Comparison of ENCODE assay signal across 21 cellular contexts in the genomic region with DNA sequence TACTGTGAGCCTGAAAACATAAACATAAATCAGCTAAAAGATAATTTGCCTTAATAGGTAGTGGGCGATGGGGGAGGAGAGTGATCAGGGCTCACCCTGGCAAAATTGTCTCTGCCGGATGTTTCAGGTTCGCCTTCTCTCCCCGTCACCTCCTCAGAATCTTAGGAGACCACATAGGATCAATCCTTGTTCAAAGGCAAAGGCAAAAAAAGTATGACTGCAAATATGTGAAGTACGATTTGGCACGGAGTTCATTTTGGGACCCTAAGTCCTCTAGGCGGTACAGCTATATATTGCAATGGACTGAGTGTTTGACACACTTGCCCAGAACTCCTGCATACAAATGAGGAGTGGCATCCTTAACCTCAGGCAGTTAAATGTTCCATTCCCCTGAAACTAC.
DNase-seq lines count a peak whose midpoint lies in the region; ATAC-seq and TF ChIP-seq lines count a peak whose summit lies in the region.
"Had no signal": no experiment of that assay in that cellular context is flagged by ENCODE, and none has a peak within 500 bp of the region (broad histone marks: within the 10 kb centered on the region; RNA-seq: fewer than 3 reads in every experiment).

No MANE protein-coding gene starts in this region.

- no peak overlapping the region for H3K27ac ChIP-seq in breast epithelium
- H3K27ac ChIP-seq: sigmoid colon, SJSA1 had no signal

- DNase-seq in MCF 10A (ENCODE audit: unreplicated experiment), result no peak
- no peak for DNase-seq in breast epithelium (ENCODE audit: low spot score in 2 of 2)
- DNase-seq in left colon, result no peak
- no peak for DNase-seq in omental fat pad (ENCODE audit: low spot score)
- DNase-seq in NCI-H1105 (lab: John Stamatoyannopoulos, UW), result no peak
- DNase-seq in GM03348 (ENCODE audit: low spot score), result no peak
- DNase-seq in stimulated activated CD4-positive, alpha-beta T cell treated with anti-CD3 and anti-CD28 coated beads, Interleukin-4, amount 100 ng/mL, for 1 hour, result no peak
- DNase-seq in RPMI8226, result no peak
- DNase-seq: activated CD4-positive, CD25-positive, alpha-beta regulatory T cell treated with anti-CD3 and anti-CD28 coated beads, Interleukin-2, amount 50 U/mL, for 72 hours; activated CD8-positive, alpha-beta T cell treated with anti-CD3 and anti-CD28 coated beads for 36 hours; activated naive CD8-positive, alpha-beta T cell treated with anti-CD3 and anti-CD28 coated beads, Interleukin-2, amount 10 ng/mL, durations not matched to agents 7 days and 5 days; CD4-positive, alpha-beta T cell; H7; IMR-90; NCI-H1930; sigmoid colon; stimulated activated naive CD4-positive, alpha-beta T cell; T-helper 1 cell had no signal

- TF ChIP-seq POLR2A in breast epithelium (IDR thresholded peaks at IDR 0.05), result no peak

- ATAC-seq in left colon (peak; percentile 27), omental fat pad (ENCODE audit: low FRiP score) (peak; percentile 54)
- ATAC-seq: activated CD8-positive, alpha-beta T cell treated with anti-CD3 and anti-CD28 coated beads for 36 hours had no signal

- peaks cover 6% of the 10 kb centered on the region for H3K36me3 Mint-ChIP-seq in MCF 10A (ENCODE audit: insufficient read depth, unreplicated experiment)
- H3K36me3 Mint-ChIP-seq: activated naive CD8-positive, alpha-beta T cell treated with anti-CD3 and anti-CD28 coated beads, Interleukin-2, amount 10 ng/mL, durations not matched to agents 7 days and 5 days had no signal

- no peak overlapping the region for H3K4me3 ChIP-seq in breast epithelium
- H3K4me3 ChIP-seq: sigmoid colon, SJSA1 had no signal

- peaks cover 0 to 8% of the 10 kb centered on the region in 2 donors for H3K9me3 ChIP-seq in breast epithelium

- no peaks in the 10 kb centered on the region for H3K27me3 Mint-ChIP-seq in MCF 10A (ENCODE audit: insufficient read depth, unreplicated experiment)
- H3K27me3 Mint-ChIP-seq: activated CD8-positive, alpha-beta T cell treated with anti-CD3 and anti-CD28 coated beads for 36 hours; activated naive CD8-positive, alpha-beta T cell treated with anti-CD3 and anti-CD28 coated beads, Interleukin-2, amount 10 ng/mL, durations not matched to agents 7 days and 5 days; CD4-positive, alpha-beta T cell; central memory CD8-positive, alpha-beta T cell had no signal

- H3K9me3 Mint-ChIP-seq in MCF 10A (ENCODE audit: unreplicated experiment), result peaks cover 14% of the 10 kb centered on the region

- H3K27me3 ChIP-seq in breast epithelium, result no peaks in the 10 kb centered on the region
- H3K27me3 ChIP-seq: sigmoid colon, SJSA1 had no signal

- no peaks in the 10 kb centered on the region for H3K4me1 ChIP-seq in breast epithelium
- H3K4me1 ChIP-seq: sigmoid colon, SJSA1 had no signal

- no TSS peak for BruUV-seq in MCF 10A (replicated peaks; lab: Mats Ljungman, UMichigan)

- peak overlapping the region; percentile 71 for H3K27ac Mint-ChIP-seq in MCF 10A (ENCODE audit: low read depth, unreplicated experiment)
- H3K27ac Mint-ChIP-seq: activated CD8-positive, alpha-beta T cell treated with anti-CD3 and anti-CD28 coated beads for 36 hours; activated naive CD8-positive, alpha-beta T cell treated with anti-CD3 and anti-CD28 coated beads, Interleukin-2, amount 10 ng/mL, durations not matched to agents 7 days and 5 days; CD4-positive, alpha-beta T cell had no signal

- POLR2A ChIA-PET in MCF 10A (lab: Yijun Ruan, JAX), result interaction anchor here (1.2 to 1.6 kb wide), 2 partner anchors 17 to 75 kb away, joined by 3 to 6 read pairs; no protein-coding TSS in a partner anchor

- H3K4me1 Mint-ChIP-seq in MCF 10A (ENCODE audit: insufficient read depth, unreplicated experiment), result peaks cover 15% of the 10 kb centered on the region
- H3K4me1 Mint-ChIP-seq: activated naive CD8-positive, alpha-beta T cell treated with anti-CD3 and anti-CD28 coated beads, Interleukin-2, amount 10 ng/mL, durations not matched to agents 7 days and 5 days; central memory CD8-positive, alpha-beta T cell had no signal

- H3K4me3 Mint-ChIP-seq in MCF 10A (ENCODE audit: unreplicated experiment), result no peak overlapping the region
- H3K4me3 Mint-ChIP-seq: activated CD8-positive, alpha-beta T cell treated with anti-CD3 and anti-CD28 coated beads for 36 hours; activated naive CD8-positive, alpha-beta T cell treated with anti-CD3 and anti-CD28 coated beads, Interleukin-2, amount 10 ng/mL, durations not matched to agents 7 days and 5 days; CD4-positive, alpha-beta T cell; central memory CD8-positive, alpha-beta T cell; neural crest cell had no signal

- no peaks in the 10 kb centered on the region for H3K36me3 ChIP-seq in breast epithelium
- H3K36me3 ChIP-seq: sigmoid colon, SJSA1 had no signal

- TF ChIP-seq CTCF in MCF 10A (IDR thresholded peaks at IDR 0.05; ENCODE audit: unreplicated experiment), result no peak
- no peak for TF ChIP-seq CTCF in breast epithelium (IDR thresholded peaks at IDR 0.05)
- no peak for TF ChIP-seq CTCF in omental fat pad (IDR thresholded peaks at IDR 0.05)

- CTCF ChIA-PET in MCF 10A (lab: Yijun Ruan, JAX), result interaction anchor here (0.5 to 1.6 kb wide), 6 partner anchors 14 to 687 kb away, joined by 3 read pairs; no protein-coding TSS in a partner anchor

- intact Hi-C loops in MCF 10A (cut with micrococcal nuclease), result no loop called here
- intact Hi-C loops in breast epithelium (cut with DNase I; ENCODE audit: low total_unique reads), result no loop called here
- intact Hi-C loops in left colon (cut with DNase I, micrococcal nuclease), result no loop called here
